ENCODE assay signal across 1 cellular context in genomic region chr19:12793290-12794195, GRCh38.
A peak's percentile ranks its signal among the peaks of the same experiment; 100 is the strongest.
TF ChIP-seq lines count a peak whose summit lies in the region.

No MANE protein-coding gene starts in this region.

TF ChIP-seq in WTC11, 78 proteins besides CTCF, POLR2A, EP300 and RAD21 (continued from another document):
- TF ChIP-seq STAT6 (CRISPR knock-in tag; conservative IDR thresholded peaks at IDR 0.05; ENCODE audit: low read depth) = no peak
- TF ChIP-seq MXD4 (CRISPR knock-in tag; IDR thresholded peaks at IDR 0.05; ENCODE audit: borderline replicate concordance) = no peak
- no peak for TF ChIP-seq GTF2I (CRISPR knock-in tag; conservative IDR thresholded peaks at IDR 0.05)
- TF ChIP-seq ZNF425 (CRISPR knock-in tag; conservative IDR thresholded peaks at IDR 0.05) = no peak
- no peak for TF ChIP-seq ATF6 (CRISPR knock-in tag; IDR thresholded peaks at IDR 0.05)
- TF ChIP-seq ELF4 (CRISPR knock-in tag; IDR thresholded peaks at IDR 0.05; ENCODE audit: low read depth) = 0 out of 2 replicates have a peak, but pooled peaks have one; percentile 76
- no peak for TF ChIP-seq ZNF121 (CRISPR knock-in tag; IDR thresholded peaks at IDR 0.05)
- TF ChIP-seq USF2 (CRISPR knock-in tag; IDR thresholded peaks at IDR 0.05) = peak; percentile 29; the same call in 1 of the 2 replicates
- no peak for TF ChIP-seq ZNF423 (CRISPR knock-in tag; IDR thresholded peaks at IDR 0.05)
- no peak for TF ChIP-seq ZBTB43 (CRISPR knock-in tag; IDR thresholded peaks at IDR 0.05)
- no peak for TF ChIP-seq USF1 (CRISPR knock-in tag; IDR thresholded peaks at IDR 0.05)
- 0 out of 2 replicates have a peak, but pooled peaks have one; percentile 9 for TF ChIP-seq FOXP4 (CRISPR knock-in tag; IDR thresholded peaks at IDR 0.05)
- no peak for TF ChIP-seq ZNF396 (CRISPR knock-in tag; IDR thresholded peaks at IDR 0.05; ENCODE audit: borderline replicate concordance)
- TF ChIP-seq PREB (CRISPR knock-in tag; IDR thresholded peaks at IDR 0.05; ENCODE audit: borderline replicate concordance) = no peak
- TF ChIP-seq RORB (CRISPR knock-in tag; IDR thresholded peaks at IDR 0.05) = no peak
- TF ChIP-seq AFF4 (CRISPR knock-in tag; IDR thresholded peaks at IDR 0.05; ENCODE audit: borderline replicate concordance) = no peak
- 0 out of 2 replicates have a peak, but pooled peaks have one; percentile 47 for TF ChIP-seq MYBL2 (CRISPR knock-in tag; IDR thresholded peaks at IDR 0.05)
- no peak for TF ChIP-seq EMX1 (CRISPR knock-in tag; IDR thresholded peaks at IDR 0.05)
- TF ChIP-seq IRF1 (CRISPR knock-in tag; IDR thresholded peaks at IDR 0.05) = no peak
- no peak for TF ChIP-seq HMGXB4 (CRISPR knock-in tag; IDR thresholded peaks at IDR 0.05)
- TF ChIP-seq ZMAT4 (CRISPR knock-in tag; IDR thresholded peaks at IDR 0.05) = no peak
- TF ChIP-seq MAX (CRISPR knock-in tag; IDR thresholded peaks at IDR 0.05) = peak; percentile 69; the same call in 1 of the 2 replicates
- TF ChIP-seq NR1H2 (CRISPR knock-in tag; IDR thresholded peaks at IDR 0.05) = no peak
- peak; percentile 63; the same call in 1 of the 2 replicates for TF ChIP-seq E2F5 (CRISPR knock-in tag; IDR thresholded peaks at IDR 0.05)
- TF ChIP-seq GABPB1 (CRISPR knock-in tag; IDR thresholded peaks at IDR 0.05) = no peak; the same call in 1 of the 2 replicates
